20 cellular contexts compared by ENCODE assay signal in genomic region chr7:85823379-85823778, GRCh38.
A peak's percentile ranks its signal among the peaks of the same experiment; 100 is the strongest.
DNase-seq lines count a peak whose midpoint lies in the region; ATAC-seq, FAIRE-seq and TF ChIP-seq lines count a peak whose summit lies in the region.
"Had no signal": no experiment of that assay in that cellular context is flagged by ENCODE, and none has a peak within 500 bp of the region (broad histone marks: within the 10 kb centered on the region; RNA-seq: fewer than 3 reads in every experiment).

No MANE protein-coding gene starts in this region.

- ATAC-seq in GM18867 (IDR thresholded peaks at IDR 0.05; ENCODE audit: unreplicated experiment): peak; percentile 68
- no peak for ATAC-seq in upper lobe of right lung
- ATAC-seq: CD8-positive, alpha-beta T cell had no signal

- no peak for FAIRE-seq in astrocyte (lab: Jason Lieb, UNC)
- FAIRE-seq: D721Med, GM12892, GM19239, H1 had no signal

- no peak overlapping the region for H3K27ac ChIP-seq in astrocyte (ENCODE audit: low read depth, low read length)
- peak overlapping the region; percentile 30 for H3K27ac ChIP-seq in upper lobe of right lung
- no peak overlapping the region for H3K27ac ChIP-seq in stomach
- H3K27ac ChIP-seq: HL-60 had no signal

- H3K27me3 ChIP-seq in astrocyte (ENCODE audit: insufficient read depth, low read length) (no peaks in the 10 kb centered on the region), upper lobe of right lung (no peaks in the 10 kb centered on the region), stomach (no peaks in the 10 kb centered on the region)

- intact Hi-C loops in upper lobe of right lung (cut with DNase I) (no loop called here), stomach (cut with DNase I; ENCODE audit: low total_unique reads) (no loop called here)

- WGBS in stomach, 5 donors: 74 to 89% (median 80%) methylated on average over 6 of the region's 6 CpGs

- H3K4me3 Mint-ChIP-seq in astrocyte (ENCODE audit: unreplicated experiment): no peak overlapping the region
- H3K4me3 Mint-ChIP-seq: CD14-positive monocyte; CD8-positive, alpha-beta T cell had no signal

- H3K4me1 ChIP-seq in astrocyte (ENCODE audit: insufficient read depth, low read length) (no peaks in the 10 kb centered on the region), upper lobe of right lung (no peaks in the 10 kb centered on the region), stomach (no peaks in the 10 kb centered on the region)
- H3K4me1 ChIP-seq: HAP-1 had no signal

- H3K79me2 ChIP-seq in astrocyte (ENCODE audit: insufficient read depth, low read length): no peaks in the 10 kb centered on the region

- H3K9me3 Mint-ChIP-seq in astrocyte (ENCODE audit: unreplicated experiment): no peaks in the 10 kb centered on the region

- no peaks in the 10 kb centered on the region for H3K27me3 Mint-ChIP-seq in astrocyte (ENCODE audit: low read depth, unreplicated experiment)

- TF ChIP-seq EP300 in stomach (IDR thresholded peaks at IDR 0.05): no peak

- no peak overlapping the region for H3K4me2 ChIP-seq in astrocyte (ENCODE audit: low read length)

- no peak for TF ChIP-seq POLR2A in stomach (IDR thresholded peaks at IDR 0.05)

- H2AFZ ChIP-seq in astrocyte (ENCODE audit: low read depth, low read length): no peak overlapping the region

- H3K36me3 ChIP-seq in astrocyte (ENCODE audit: insufficient read depth, low read length) (no peaks in the 10 kb centered on the region), upper lobe of right lung (no peaks in the 10 kb centered on the region), stomach (no peaks in the 10 kb centered on the region)
- H3K36me3 ChIP-seq: HAP-1 had no signal

- H3K4me3 ChIP-seq in astrocyte (ENCODE audit: insufficient read depth, low read depth, low read length) (no peak overlapping the region), upper lobe of right lung (no peak overlapping the region), stomach (no peak overlapping the region)
- H3K4me3 ChIP-seq: HAP-1 had no signal

- peaks cover under 1% of the 10 kb centered on the region for H3K4me1 Mint-ChIP-seq in astrocyte (ENCODE audit: low read depth, unreplicated experiment)
- H3K4me1 Mint-ChIP-seq: CD14-positive monocyte had no signal

- no peaks in the 10 kb centered on the region for H4K20me1 ChIP-seq in astrocyte (ENCODE audit: insufficient read depth, low read length)

- H3K27ac Mint-ChIP-seq in astrocyte (ENCODE audit: unreplicated experiment): no peak overlapping the region
- H3K27ac Mint-ChIP-seq: CD14-positive monocyte; CD8-positive, alpha-beta T cell had no signal

- TF ChIP-seq CTCF in astrocyte (IDR thresholded peaks at IDR 0.05; ENCODE audit: insufficient read depth, low read depth, low read length): no peak
- TF ChIP-seq CTCF in upper lobe of right lung (IDR thresholded peaks at IDR 0.05): no peak
- TF ChIP-seq CTCF in stomach (IDR thresholded peaks at IDR 0.05): no peak

- DNase-seq in astrocyte (ENCODE audit: low read depth) (peak; percentile 3), fibroblast of peridontal ligament (ENCODE audit: extremely low read depth) (peak; percentile 3), upper lobe of right lung (no peak), NCI-H1436 (lab: John Stamatoyannopoulos, UW) (no peak), occipital lobe (lab: John Stamatoyannopoulos, UW) (no peak), stomach (no peak), NCI-H1105 (lab: John Stamatoyannopoulos, UW) (no peak)
- DNase-seq: ACHN; CD8-positive, alpha-beta T cell; COR-L47; DND-41; GDM1 had no signal

- H3K9ac ChIP-seq in astrocyte (ENCODE audit: low read length): no peak overlapping the region

- H3K9me3 ChIP-seq in astrocyte (ENCODE audit: insufficient read depth, low read depth, low read length): peaks cover 7% of the 10 kb centered on the region
- no peaks in the 10 kb centered on the region for H3K9me3 ChIP-seq in upper lobe of right lung
- peaks cover 0 to 14% (median 8%) of the 10 kb centered on the region in 4 donors for H3K9me3 ChIP-seq in stomach
- H3K9me3 ChIP-seq: HAP-1 had no signal

- no peaks in the 10 kb centered on the region for H3K36me3 Mint-ChIP-seq in astrocyte (ENCODE audit: low read depth, unreplicated experiment)
- H3K36me3 Mint-ChIP-seq: CD14-positive monocyte; CD8-positive, alpha-beta T cell had no signal

Comparison
In these comparisons a context has a peak if more than half of its experiments do, and no peak if none do; other contexts are left out.
1. DNase-seq: peak in astrocyte (single experiment) and fibroblast of peridontal ligament (single experiment); none in upper lobe of right lung (single experiment), NCI-H1436 (single experiment), occipital lobe (single experiment), stomach (single experiment) and NCI-H1105 (single experiment).